Comparison of ENCODE assay signal across 17 cellular contexts in the genomic region with DNA sequence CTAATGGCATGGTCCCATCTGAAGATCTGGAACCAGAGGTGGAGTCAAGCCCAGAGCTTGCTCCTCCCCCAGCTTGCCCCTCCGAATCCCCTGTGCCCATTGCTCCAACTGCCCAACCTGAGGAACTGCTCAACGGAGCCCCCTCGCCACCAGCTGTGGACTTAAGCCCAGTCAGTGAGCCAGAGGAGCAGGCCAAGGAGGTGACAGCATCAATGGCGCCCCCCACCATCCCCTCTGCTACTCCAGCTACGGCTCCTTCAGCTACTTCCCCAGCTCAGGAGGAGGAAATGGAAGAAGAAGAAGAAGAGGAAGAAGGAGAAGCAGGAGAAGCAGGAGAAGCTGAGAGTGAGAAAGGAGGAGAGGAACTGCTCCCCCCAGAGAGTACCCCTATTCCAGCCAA. TPM values are rescaled to one million over a fixed set of nuclear protein-coding genes. Genes with fewer than 3 reads are reported as not detected.
A peak's percentile ranks its signal among the peaks of the same experiment; 100 is the strongest.
DNase-seq lines count a peak whose midpoint lies in the region; ATAC-seq, FAIRE-seq and TF ChIP-seq lines count a peak whose summit lies in the region.
"Had no signal": no experiment of that assay in that cellular context is flagged by ENCODE, and none has a peak within 500 bp of the region (broad histone marks: within the 10 kb centered on the region; RNA-seq: fewer than 3 reads in every experiment).

No MANE protein-coding gene starts in this region.

- H3K9me3 ChIP-seq in HepG2 (ENCODE audit: low read length) = no peaks in the 10 kb centered on the region
- no peaks in the 10 kb centered on the region for H3K9me3 ChIP-seq in right lobe of liver
- H3K9me3 ChIP-seq in adrenal gland (replicated peaks in 1 of 3) = no peaks in the 10 kb centered on the region
- no peaks in the 10 kb centered on the region for H3K9me3 ChIP-seq in neuronal stem cell (replicated peaks in 1 of 2; ENCODE audit: control insufficient read depth in 2 of 2, insufficient read depth in 1 of 2, low read depth in 1 of 2, low read length in 2 of 2)
- H3K9me3 ChIP-seq in upper lobe of left lung = no peaks in the 10 kb centered on the region
- H3K9me3 ChIP-seq: left lung had no signal

- peaks cover 36% of the 10 kb centered on the region for H3K79me2 ChIP-seq in HepG2 (ENCODE audit: insufficient read depth, low read length)

- H3K18ac ChIP-seq in neuronal stem cell (ENCODE audit: low read length) = no peak overlapping the region

- H3K27me3 ChIP-seq in HepG2 (ENCODE audit: control insufficient read depth in 1 of 2, insufficient read depth in 2 of 2, low read length in 2 of 2) (no peaks in the 10 kb centered on the region), right lobe of liver (no peaks in the 10 kb centered on the region), adrenal gland (no peaks in the 10 kb centered on the region), neuronal stem cell (ENCODE audit: control insufficient read depth in 3 of 3, insufficient read depth in 3 of 3, low read depth in 1 of 3, low read length in 3 of 3) (no peaks in the 10 kb centered on the region), upper lobe of left lung (no peaks in the 10 kb centered on the region)
- H3K27me3 ChIP-seq: foreskin keratinocyte, left lung had no signal

- FAIRE-seq in HepG2 (lab: Jason Lieb, UNC) = no peak
- no peak for FAIRE-seq in GM19239 (lab: Jason Lieb, UNC)
- FAIRE-seq: endometrium had no signal

- WGBS in HepG2 (ENCODE audit: low lambda C conversion rate) = 97% methylated on average over 5 of the region's 5 CpGs
- whole genome bisulfite sequencing in right lobe of liver (ENCODE audit: insufficient coverage, low coverage, low lambda C conversion rate, missing lambda C conversion rate) = 91% methylated on average over 5 of the region's 5 CpGs
- 73 to 78% (median 76%) methylated on average over 5 of the region's 5 CpGs for WGBS in adrenal gland, 4 donors
- WGBS in neuronal stem cell (ENCODE audit: extremely low coverage in 2 of 2, insufficient read length in 2 of 2, insufficient replicate concordance in 1 of 2), 2 donors = no CpG with 5 or more reads among the region's 5 CpGs
- WGBS in upper lobe of left lung, 2 donors = 73 to 89% methylated on average over 5 of the region's 5 CpGs

- TF ChIP-seq EP300 in HepG2 (IDR thresholded peaks at IDR 0.05; ENCODE audit: low read depth in 2 of 2, low read length in 2 of 2) (no peak), HepG2 (CRISPR knock-in tag; IDR thresholded peaks at IDR 0.05; ENCODE audit: borderline replicate concordance) (no peak), upper lobe of left lung (IDR thresholded peaks at IDR 0.05) (no peak)

- H2BK5ac ChIP-seq in neuronal stem cell (ENCODE audit: low read length) = peak overlapping the region; percentile 58

- H3K4me1 ChIP-seq in HepG2 (ENCODE audit: insufficient read depth, low read length) (peaks cover 32% of the 10 kb centered on the region), right lobe of liver (peaks cover 3 to 61% (median 25%) of the 10 kb centered on the region in 4 donors), adrenal gland (replicated peaks in 1 of 2) (peaks cover 62 to 69% of the 10 kb centered on the region in 2 donors), neuronal stem cell (ENCODE audit: control insufficient read depth in 2 of 2, insufficient read depth in 1 of 2, low read depth in 1 of 2, low read length in 2 of 2) (peaks cover 3 to 5% of the 10 kb centered on the region in 2 donors), upper lobe of left lung (peaks cover 44 to 58% (median 52%) of the 10 kb centered on the region in 4 donors)

- H2AFZ ChIP-seq in HepG2 (ENCODE audit: low read length) (no peak overlapping the region), neuronal stem cell (ENCODE audit: low read length) (no peak overlapping the region)

- intact Hi-C loops in HepG2 (cut with micrococcal nuclease; ENCODE audit: unreplicated experiment) = no loop called here
- intact Hi-C loops in right lobe of liver (cut with DNase I) = no loop called here
- intact Hi-C loops in adrenal gland (cut with DNase I) = no loop called here

- no peak for TF ChIP-seq CTCF in HepG2 (CRISPR knock-in tag; IDR thresholded peaks at IDR 0.05)
- no peak for TF ChIP-seq CTCF in right lobe of liver (IDR thresholded peaks at IDR 0.05)
- TF ChIP-seq CTCF in adrenal gland (IDR thresholded peaks at IDR 0.05) = no peak
- TF ChIP-seq CTCF in upper lobe of left lung (IDR thresholded peaks at IDR 0.05) = no peak

- no peak overlapping the region for H3K27ac ChIP-seq in HepG2 (ENCODE audit: extremely low read length, insufficient read depth, low read length)
- H3K27ac ChIP-seq in right lobe of liver = peak overlapping the region in 1 of 3 donors; percentile 83
- peak overlapping the region; percentile 4 to 98 (median 82) for H3K27ac ChIP-seq in adrenal gland
- H3K27ac ChIP-seq in neuronal stem cell (replicated peaks; ENCODE audit: low read length) = no peak overlapping the region
- H3K27ac ChIP-seq in upper lobe of left lung = peak overlapping the region in 3 of 4 donors; percentile 13 to 86 (median 60)
- H3K27ac ChIP-seq: foreskin keratinocyte had no signal

- in situ Hi-C loops in HepG2 (cut with HindIII; ENCODE audit: extremely low pct_ligation_motif_present, low pct_unique_long_range_greater_than_20kb) = no loop called here

- no peak for TF ChIP-seq RAD21 in HepG2 (CRISPR knock-in tag; IDR thresholded peaks at IDR 0.05)

- H3K4ac ChIP-seq in neuronal stem cell (ENCODE audit: low read length) = no peak overlapping the region

- H3K9ac ChIP-seq in HepG2 (ENCODE audit: insufficient read depth, low read depth, low read length) (no peak overlapping the region), neuronal stem cell (ENCODE audit: low read depth, low read length, poor library complexity) (no peak overlapping the region)

- H3K23ac ChIP-seq in neuronal stem cell (ENCODE audit: low read depth, low read length, poor library complexity) = no peak overlapping the region

- no peak overlapping the region for H2BK12ac ChIP-seq in neuronal stem cell (ENCODE audit: low read length)

- peaks cover 34% of the 10 kb centered on the region for H4K20me1 ChIP-seq in HepG2 (ENCODE audit: insufficient read depth, low read length)

- H3K36me3 ChIP-seq in HepG2 (replicated peaks in 1 of 2; ENCODE audit: control insufficient read depth in 1 of 2, insufficient read depth in 2 of 2, low read length in 2 of 2) (peaks cover 56 to 95% of the 10 kb centered on the region in 2 experiments), right lobe of liver (peaks cover 35 to 79% (median 59%) of the 10 kb centered on the region in 4 donors), adrenal gland (replicated peaks in 1 of 2) (peaks cover 0 to 89% of the 10 kb centered on the region in 2 donors), neuronal stem cell (replicated peaks in 1 of 2; ENCODE audit: control insufficient read depth in 2 of 2, insufficient read depth in 2 of 2, low read length in 2 of 2) (peaks cover 78 to 100% of the 10 kb centered on the region in 2 donors), upper lobe of left lung (peaks cover 60 to 84% (median 78%) of the 10 kb centered on the region in 4 donors)

- H2AK5ac ChIP-seq in neuronal stem cell (ENCODE audit: low read depth, low read length) = no peak overlapping the region

- no TSS peak for BruUV-seq in HepG2 (replicated peaks; lab: Mats Ljungman, UMichigan)

- CTCF ChIA-PET in HepG2 (lab: Yijun Ruan, JAX; ENCODE audit: low intra/inter-chr PET ratio, low total read pairs) = no interaction called here

- ATAC-seq in HepG2 = no peak
- ATAC-seq in right lobe of liver = no peak
- ATAC-seq in upper lobe of left lung (ENCODE audit: low FRiP score in 2 of 2) = no peak
- ATAC-seq: foreskin keratinocyte, left lung had no signal

- no peak overlapping the region for H4K91ac ChIP-seq in neuronal stem cell (ENCODE audit: low read depth, low read length, poor library complexity)

- TF ChIP-seq POLR2A in HepG2 (IDR thresholded peaks at IDR 0.05; ENCODE audit: insufficient read depth in 1 of 2, low read depth in 2 of 2, low read length in 2 of 2) = no peak
- no peak for TF ChIP-seq POLR2A in right lobe of liver (IDR thresholded peaks at IDR 0.05)
- TF ChIP-seq POLR2A in adrenal gland (IDR thresholded peaks at IDR 0.05) = no peak
- no peak for TF ChIP-seq POLR2A in upper lobe of left lung (IDR thresholded peaks at IDR 0.05)

- no peak overlapping the region for H3K4me2 ChIP-seq in HepG2 (ENCODE audit: low read depth, low read length)
- H3K4me2 ChIP-seq in neuronal stem cell (ENCODE audit: insufficient read depth, low read length, poor library complexity, severe bottlenecking) = no peak overlapping the region

- H3K79me1 ChIP-seq in neuronal stem cell (ENCODE audit: low read depth, low read length) = peaks cover 11% of the 10 kb centered on the region

- POLR2A ChIA-PET in HepG2 (lab: Yijun Ruan, JAX) = no interaction called here

- H2BK15ac ChIP-seq in neuronal stem cell (ENCODE audit: low read length) = no peak overlapping the region

- H3K4me3 ChIP-seq in HepG2 (replicated peaks in 1 of 3; ENCODE audit: insufficient read depth in 1 of 3, low read depth in 2 of 3, low read length in 3 of 3) (no peak overlapping the region), right lobe of liver (no peak overlapping the region), adrenal gland (no peak overlapping the region), neuronal stem cell (ENCODE audit: low read length in 2 of 2) (no peak overlapping the region), upper lobe of left lung (no peak overlapping the region)
- H3K4me3 ChIP-seq: left lung had no signal

- no peak overlapping the region for H4K8ac ChIP-seq in neuronal stem cell (ENCODE audit: low read depth, low read length)

- H3K14ac ChIP-seq in neuronal stem cell (ENCODE audit: low read length) = no peak overlapping the region

- no peak for DNase-seq in HepG2 (ENCODE audit: low spot score)
- DNase-seq in right lobe of liver = no peak
- DNase-seq in adrenal gland = no peak
- DNase-seq in neuronal stem cell (ENCODE audit: low spot score) = no peak
- DNase-seq in upper lobe of left lung = no peak
- no peak for DNase-seq in HUDEP-2 (lab: John Stamatoyannopoulos, UW; ENCODE audit: unreplicated experiment in 76 of 76)
- DNase-seq in SIG-M5 treated with dmso at 0.1 percent for 504 hours (lab: John Stamatoyannopoulos, UW; ENCODE audit: unreplicated experiment) = no peak
- no peak for DNase-seq in GM19239 (ENCODE audit: insufficient read length, low spot score)
- DNase-seq: activated CD4-positive, alpha-beta T cell treated with anti-CD3 and anti-CD28 coated beads for 1 hour; activated CD8-positive, alpha-beta memory T cell treated with anti-CD3 and anti-CD28 coated beads, Interleukin-2, amount 50 U/mL, for 48 hours; central memory CD4-positive, alpha-beta T cell; foreskin keratinocyte; Kasumi-1; left lung; NCI-H1436 treated with DMSO at 0.1 percent for 48 hours; NCI-H226 had no signal

- H2BK120ac ChIP-seq in neuronal stem cell (ENCODE audit: low read depth, low read length) = no peak overlapping the region

RNA-seq across cellular contexts. Expression of gene EIF4G1, which starts 7.3 kb away (rescaled TPM):
- 213 and 244 TPM in 2 replicates for total RNA-seq in HepG2 (2016; rRNA removed; fragmentation: Illumina TruSeq; extraction: Trizol)
- total RNA-seq in HepG2 (2016; cell fraction: cytosol; rRNA removed; fragmentation: Illumina TruSeq; extraction: Trizol; ENCODE audit: low read depth) = 19.7 and 27.8 TPM in 2 replicates
- 208 and 223 TPM in 2 replicates for total RNA-seq in HepG2 (2016; cell fraction: insoluble cytoplasmic fraction; rRNA removed; fragmentation: Illumina TruSeq; extraction: Trizol)
- 77.1 and 81.4 TPM in 2 replicates for total RNA-seq in HepG2 (2016; cell fraction: membrane; rRNA removed; fragmentation: Illumina TruSeq; extraction: Trizol)
- 163 and 210 TPM in 2 replicates for total RNA-seq in HepG2 (2016; cell fraction: nucleus; rRNA removed; fragmentation: Illumina TruSeq; extraction: Trizol)
- 208 and 228 TPM in 2 replicates for polyA plus RNA-seq in HepG2 (2011; rRNA removed)
- polyA plus RNA-seq in HepG2 (2011; cell fraction: cytosol; rRNA removed) = 139 and 145 TPM in 2 replicates
- 229 and 287 TPM in 2 replicates for polyA plus RNA-seq in HepG2 (2011; cell fraction: nucleus; rRNA removed)
- polyA plus RNA-seq in HepG2 (2012) = 122 and 142 TPM in 2 replicates
- polyA plus RNA-seq in HepG2 (2016; cell fraction: cytosol; fragmentation: Illumina TruSeq; extraction: Trizol; ENCODE audit: low read depth) = 15.3 and 16.7 TPM in 2 replicates
- polyA plus RNA-seq in HepG2 (2016; cell fraction: insoluble cytoplasmic fraction; fragmentation: Illumina TruSeq; extraction: Trizol; ENCODE audit: low read depth) = 217 and 276 TPM in 2 replicates
- polyA plus RNA-seq in HepG2 (2016; cell fraction: membrane; fragmentation: Illumina TruSeq; extraction: Trizol; ENCODE audit: low read depth) = 53.0 and 64.3 TPM in 2 replicates
- 324 and 332 TPM in 2 replicates for polyA plus RNA-seq in HepG2 (2016; cell fraction: nucleus; fragmentation: Illumina TruSeq; extraction: Trizol; ENCODE audit: insufficient read depth, low read depth)
- 348 and 721 TPM in 2 replicates for polyA minus RNA-seq in HepG2 (2011; rRNA and poly(A)+ RNA removed; ENCODE audit: low replicate concordance)
- 122 and 123 TPM in 2 replicates for polyA minus RNA-seq in HepG2 (2011; cell fraction: cytosol; rRNA and poly(A)+ RNA removed)
- 107 and 113 TPM in 2 replicates for polyA minus RNA-seq in HepG2 (2011; cell fraction: nucleus; rRNA and poly(A)+ RNA removed)
- 100 to 1,000 TPM; 262 to 368 (median 291) TPM for total RNA-seq in right lobe of liver
- 100 to 1,000 TPM; 289 to 600 (median 369) TPM for total RNA-seq in adrenal gland
- 100 to 1,000 TPM; 248 to 411 (median 268) TPM for polyA plus RNA-seq in adrenal gland
- polyA plus RNA-seq in neuronal stem cell (2013, experiment 1 of 2) = 102 TPM
- 99.2 TPM for polyA plus RNA-seq in neuronal stem cell (2013, experiment 2 of 2)
- total RNA-seq in upper lobe of left lung = 100 to 1,000 TPM; 278 to 408 (median 326) TPM

RNA-seq across cellular contexts. Expression of gene FAM131A, which starts 15.7 kb away (rescaled TPM):
- total RNA-seq in HepG2 (2016; rRNA removed; fragmentation: Illumina TruSeq; extraction: Trizol) = 7.4 and 9.3 TPM in 2 replicates
- 2.3 and 2.5 TPM in 2 replicates for total RNA-seq in HepG2 (2016; cell fraction: cytosol; rRNA removed; fragmentation: Illumina TruSeq; extraction: Trizol; ENCODE audit: low read depth)
- 4.8 and 8.7 TPM in 2 replicates for total RNA-seq in HepG2 (2016; cell fraction: insoluble cytoplasmic fraction; rRNA removed; fragmentation: Illumina TruSeq; extraction: Trizol)
- total RNA-seq in HepG2 (2016; cell fraction: membrane; rRNA removed; fragmentation: Illumina TruSeq; extraction: Trizol) = 7.8 and 8.3 TPM in 2 replicates
- total RNA-seq in HepG2 (2016; cell fraction: nucleus; rRNA removed; fragmentation: Illumina TruSeq; extraction: Trizol) = 4.4 and 6.5 TPM in 2 replicates
- 9.2 and 14.1 TPM in 2 replicates for polyA plus RNA-seq in HepG2 (2011; rRNA removed)
- 11.9 and 16.8 TPM in 2 replicates for polyA plus RNA-seq in HepG2 (2011; cell fraction: cytosol; rRNA removed)
- 23.9 and 25.8 TPM in 2 replicates for polyA plus RNA-seq in HepG2 (2011; cell fraction: nucleus; rRNA removed)
- polyA plus RNA-seq in HepG2 (2012) = 5.8 and 9.8 TPM in 2 replicates
- polyA plus RNA-seq in HepG2 (2016; cell fraction: cytosol; fragmentation: Illumina TruSeq; extraction: Trizol; ENCODE audit: low read depth) = 2.3 and 3.2 TPM in 2 replicates
- 5.3 and 7.8 TPM in 2 replicates for polyA plus RNA-seq in HepG2 (2016; cell fraction: insoluble cytoplasmic fraction; fragmentation: Illumina TruSeq; extraction: Trizol; ENCODE audit: low read depth)
- 5.7 and 5.8 TPM in 2 replicates for polyA plus RNA-seq in HepG2 (2016; cell fraction: membrane; fragmentation: Illumina TruSeq; extraction: Trizol; ENCODE audit: low read depth)
- 12.3 and 13.4 TPM in 2 replicates for polyA plus RNA-seq in HepG2 (2016; cell fraction: nucleus; fragmentation: Illumina TruSeq; extraction: Trizol; ENCODE audit: insufficient read depth, low read depth)
- 22.1 and 24.2 TPM in 2 replicates for polyA minus RNA-seq in HepG2 (2011; rRNA and poly(A)+ RNA removed; ENCODE audit: low replicate concordance)
- 7.0 and 7.3 TPM in 2 replicates for polyA minus RNA-seq in HepG2 (2011; cell fraction: cytosol; rRNA and poly(A)+ RNA removed)
- 7.0 and 9.2 TPM in 2 replicates for polyA minus RNA-seq in HepG2 (2011; cell fraction: nucleus; rRNA and poly(A)+ RNA removed)
- 1 to 10 TPM; 2.4 to 6.5 (median 3.1) TPM for total RNA-seq in right lobe of liver
- total RNA-seq in adrenal gland = 10 to 100 TPM; 16.4 to 42.4 (median 33.7) TPM
- polyA plus RNA-seq in adrenal gland = 10 to 100 TPM; 13.3 to 43.0 (median 39.4) TPM
- polyA plus RNA-seq in neuronal stem cell (2013, experiment 1 of 2) = 16.7 TPM
- 15.7 TPM for polyA plus RNA-seq in neuronal stem cell (2013, experiment 2 of 2)
- total RNA-seq in upper lobe of left lung = 10 to 100 TPM; 14.8 to 52.7 (median 25.2) TPM

RNA-seq across cellular contexts. Expression of gene PSMD2, which starts 22.6 kb away (rescaled TPM):
- total RNA-seq in HepG2 (2016; rRNA removed; fragmentation: Illumina TruSeq; extraction: Trizol) (200 and 312 TPM in 2 replicates), right lobe of liver (100 to 1,000 TPM in 3 of 6 experiments, 10 to 100 TPM in 3; 85.5 to 153 (median 103) TPM), adrenal gland (100 to 1,000 TPM; 190 to 387 (median 235) TPM), upper lobe of left lung (100 to 1,000 TPM; 144 to 259 (median 165) TPM)
- 27.9 and 35.3 TPM in 2 replicates for total RNA-seq in HepG2 (2016; cell fraction: cytosol; rRNA removed; fragmentation: Illumina TruSeq; extraction: Trizol; ENCODE audit: low read depth)
- total RNA-seq in HepG2 (2016; cell fraction: insoluble cytoplasmic fraction; rRNA removed; fragmentation: Illumina TruSeq; extraction: Trizol) = 208 and 307 TPM in 2 replicates
- total RNA-seq in HepG2 (2016; cell fraction: membrane; rRNA removed; fragmentation: Illumina TruSeq; extraction: Trizol) = 69.9 and 70.8 TPM in 2 replicates
- 130 and 133 TPM in 2 replicates for total RNA-seq in HepG2 (2016; cell fraction: nucleus; rRNA removed; fragmentation: Illumina TruSeq; extraction: Trizol)
- polyA plus RNA-seq in HepG2 (2011; rRNA removed) (125 and 152 TPM in 2 replicates), adrenal gland (100 to 1,000 TPM in 1 of 3 donors, 10 to 100 TPM in 2; 65.1 to 412 (median 73.8) TPM)
- 165 and 166 TPM in 2 replicates for polyA plus RNA-seq in HepG2 (2011; cell fraction: cytosol; rRNA removed)
- polyA plus RNA-seq in HepG2 (2011; cell fraction: nucleus; rRNA removed) = 110 and 125 TPM in 2 replicates
- polyA plus RNA-seq in HepG2 (2012) = 116 and 117 TPM in 2 replicates
- polyA plus RNA-seq in HepG2 (2016; cell fraction: cytosol; fragmentation: Illumina TruSeq; extraction: Trizol; ENCODE audit: low read depth) = 19.9 and 25.2 TPM in 2 replicates
- 253 and 295 TPM in 2 replicates for polyA plus RNA-seq in HepG2 (2016; cell fraction: insoluble cytoplasmic fraction; fragmentation: Illumina TruSeq; extraction: Trizol; ENCODE audit: low read depth)
- polyA plus RNA-seq in HepG2 (2016; cell fraction: membrane; fragmentation: Illumina TruSeq; extraction: Trizol; ENCODE audit: low read depth) = 36.4 and 42.7 TPM in 2 replicates
- 155 and 167 TPM in 2 replicates for polyA plus RNA-seq in HepG2 (2016; cell fraction: nucleus; fragmentation: Illumina TruSeq; extraction: Trizol; ENCODE audit: insufficient read depth, low read depth)
- polyA minus RNA-seq in HepG2 (2011; rRNA and poly(A)+ RNA removed; ENCODE audit: low replicate concordance) = 351 and 796 TPM in 2 replicates
- 127 and 152 TPM in 2 replicates for polyA minus RNA-seq in HepG2 (2011; cell fraction: cytosol; rRNA and poly(A)+ RNA removed)
- 99.4 and 123 TPM in 2 replicates for polyA minus RNA-seq in HepG2 (2011; cell fraction: nucleus; rRNA and poly(A)+ RNA removed)
- 114 TPM for polyA plus RNA-seq in neuronal stem cell (2013, experiment 1 of 2)
- polyA plus RNA-seq in neuronal stem cell (2013, experiment 2 of 2) = 116 TPM

RNA-seq across cellular contexts. Expression of gene CLCN2, which starts 39.7 kb away (rescaled TPM):
- total RNA-seq in HepG2 (2016; rRNA removed; fragmentation: Illumina TruSeq; extraction: Trizol) (5.2 and 13.5 TPM in 2 replicates), right lobe of liver (1 to 10 TPM; 1.8 to 2.9 (median 2.5) TPM), adrenal gland (10 to 100 TPM in 5 of 8 donors, 1 to 10 TPM in 3; 7.5 to 24.4 (median 14.9) TPM), upper lobe of left lung (10 to 100 TPM in 1 of 6 donors, 1 to 10 TPM in 5; 3.0 to 14.7 (median 5.3) TPM)
- 6.6 and 7.6 TPM in 2 replicates for total RNA-seq in HepG2 (2016; cell fraction: cytosol; rRNA removed; fragmentation: Illumina TruSeq; extraction: Trizol; ENCODE audit: low read depth)
- total RNA-seq in HepG2 (2016; cell fraction: insoluble cytoplasmic fraction; rRNA removed; fragmentation: Illumina TruSeq; extraction: Trizol) = 3.5 and 14.3 TPM in 2 replicates
- total RNA-seq in HepG2 (2016; cell fraction: membrane; rRNA removed; fragmentation: Illumina TruSeq; extraction: Trizol) = 5.6 and 6.9 TPM in 2 replicates
- total RNA-seq in HepG2 (2016; cell fraction: nucleus; rRNA removed; fragmentation: Illumina TruSeq; extraction: Trizol) = 19.4 and 22.0 TPM in 2 replicates
- polyA plus RNA-seq in HepG2 (2011; rRNA removed) (11.4 and 14.3 TPM in 2 replicates), adrenal gland (10 to 100 TPM; 11.4 to 27.8 (median 22.3) TPM)
- polyA plus RNA-seq in HepG2 (2011; cell fraction: cytosol; rRNA removed) = 5.5 and 6.4 TPM in 2 replicates
- polyA plus RNA-seq in HepG2 (2011; cell fraction: nucleus; rRNA removed) = 41.8 and 47.0 TPM in 2 replicates
- polyA plus RNA-seq in HepG2 (2012) = 5.4 and 6.1 TPM in 2 replicates
- polyA plus RNA-seq in HepG2 (2016; cell fraction: cytosol; fragmentation: Illumina TruSeq; extraction: Trizol; ENCODE audit: low read depth) = 2.0 and 2.6 TPM in 2 replicates
- 4.8 and 5.5 TPM in 2 replicates for polyA plus RNA-seq in HepG2 (2016; cell fraction: insoluble cytoplasmic fraction; fragmentation: Illumina TruSeq; extraction: Trizol; ENCODE audit: low read depth)
- polyA plus RNA-seq in HepG2 (2016; cell fraction: membrane; fragmentation: Illumina TruSeq; extraction: Trizol; ENCODE audit: low read depth) = 3.7 and 4.4 TPM in 2 replicates
- 50.3 and 58.1 TPM in 2 replicates for polyA plus RNA-seq in HepG2 (2016; cell fraction: nucleus; fragmentation: Illumina TruSeq; extraction: Trizol; ENCODE audit: insufficient read depth, low read depth)
- polyA minus RNA-seq in HepG2 (2011; rRNA and poly(A)+ RNA removed; ENCODE audit: low replicate concordance) = 29.7 and 47.2 TPM in 2 replicates
- 5.3 and 6.0 TPM in 2 replicates for polyA minus RNA-seq in HepG2 (2011; cell fraction: cytosol; rRNA and poly(A)+ RNA removed)
- polyA minus RNA-seq in HepG2 (2011; cell fraction: nucleus; rRNA and poly(A)+ RNA removed) = 26.4 and 31.7 TPM in 2 replicates
- polyA plus RNA-seq in neuronal stem cell (2013, experiment 1 of 2) = 18.1 TPM
- polyA plus RNA-seq in neuronal stem cell (2013, experiment 2 of 2) = 18.8 TPM

RNA-seq across cellular contexts. Expression of gene POLR2H, which starts 39.8 kb away (rescaled TPM):
- 109 and 118 TPM in 2 replicates for total RNA-seq in HepG2 (2016; rRNA removed; fragmentation: Illumina TruSeq; extraction: Trizol)
- 85.0 and 90.2 TPM in 2 replicates for total RNA-seq in HepG2 (2016; cell fraction: cytosol; rRNA removed; fragmentation: Illumina TruSeq; extraction: Trizol; ENCODE audit: low read depth)
- total RNA-seq in HepG2 (2016; cell fraction: insoluble cytoplasmic fraction; rRNA removed; fragmentation: Illumina TruSeq; extraction: Trizol) = 113 and 114 TPM in 2 replicates
- total RNA-seq in HepG2 (2016; cell fraction: membrane; rRNA removed; fragmentation: Illumina TruSeq; extraction: Trizol) = 110 and 111 TPM in 2 replicates
- 97.2 and 98.4 TPM in 2 replicates for total RNA-seq in HepG2 (2016; cell fraction: nucleus; rRNA removed; fragmentation: Illumina TruSeq; extraction: Trizol)
- polyA plus RNA-seq in HepG2 (2011; rRNA removed) = 165 and 194 TPM in 2 replicates
- 159 and 209 TPM in 2 replicates for polyA plus RNA-seq in HepG2 (2011; cell fraction: cytosol; rRNA removed)
- polyA plus RNA-seq in HepG2 (2011; cell fraction: nucleus; rRNA removed) = 292 and 351 TPM in 2 replicates
- 85.4 and 92.7 TPM in 2 replicates for polyA plus RNA-seq in HepG2 (2012)
- 70.3 and 83.0 TPM in 2 replicates for polyA plus RNA-seq in HepG2 (2016; cell fraction: cytosol; fragmentation: Illumina TruSeq; extraction: Trizol; ENCODE audit: low read depth)
- polyA plus RNA-seq in HepG2 (2016; cell fraction: insoluble cytoplasmic fraction; fragmentation: Illumina TruSeq; extraction: Trizol; ENCODE audit: low read depth) = 116 and 125 TPM in 2 replicates
- 90.4 and 98.9 TPM in 2 replicates for polyA plus RNA-seq in HepG2 (2016; cell fraction: membrane; fragmentation: Illumina TruSeq; extraction: Trizol; ENCODE audit: low read depth)
- polyA plus RNA-seq in HepG2 (2016; cell fraction: nucleus; fragmentation: Illumina TruSeq; extraction: Trizol; ENCODE audit: insufficient read depth, low read depth) = 259 and 265 TPM in 2 replicates
- 73.2 and 182 TPM in 2 replicates for polyA minus RNA-seq in HepG2 (2011; rRNA and poly(A)+ RNA removed; ENCODE audit: low replicate concordance)
- polyA minus RNA-seq in HepG2 (2011; cell fraction: cytosol; rRNA and poly(A)+ RNA removed) = 38.2 and 41.4 TPM in 2 replicates
- 89.4 and 96.7 TPM in 2 replicates for polyA minus RNA-seq in HepG2 (2011; cell fraction: nucleus; rRNA and poly(A)+ RNA removed)
- 10 to 100 TPM; 27.4 to 65.7 (median 35.3) TPM for total RNA-seq in right lobe of liver
- 100 to 1,000 TPM in 1 of 8 donors, 10 to 100 TPM in 7; 63.1 to 101 (median 71.1) TPM for total RNA-seq in adrenal gland
- polyA plus RNA-seq in adrenal gland = 100 to 1,000 TPM in 2 of 3 donors, 10 to 100 TPM in 1; 87.7 to 199 (median 194) TPM
- polyA plus RNA-seq in neuronal stem cell (2013, experiment 1 of 2) = 80.4 TPM
- polyA plus RNA-seq in neuronal stem cell (2013, experiment 2 of 2) = 80.9 TPM
- total RNA-seq in upper lobe of left lung = 100 to 1,000 TPM in 1 of 6 donors, 10 to 100 TPM in 5; 41.4 to 235 (median 66.2) TPM

Comparison
In these comparisons a context has a peak if more than half of its experiments do, and no peak if none do; other contexts are left out.
1. H3K27ac ChIP-seq: peak in adrenal gland (5 of 5) and upper lobe of left lung (3 of 4); none in HepG2 (single experiment) and neuronal stem cell (single experiment).